In genomic region chr13:71712988-71713653, GRCh38 we compare ENCODE assay signal across 13 cellular contexts.
DNase-seq lines count a peak whose midpoint lies in the region; ATAC-seq, FAIRE-seq and TF ChIP-seq lines count a peak whose summit lies in the region.
"Had no signal": no experiment of that assay in that cellular context is flagged by ENCODE, and none has a peak within 500 bp of the region (broad histone marks: within the 10 kb centered on the region; RNA-seq: fewer than 3 reads in every experiment).

No MANE protein-coding gene starts in this region.

- no peak for TF ChIP-seq CTCF in mesothelial cell of epicardium (IDR thresholded peaks at IDR 0.05; ENCODE audit: unreplicated experiment)

- DNase-seq in ELF-1 (ENCODE audit: low read depth, low spot score) (peak; percentile 59), M059J (ENCODE audit: low read depth) (peak; percentile 0), brain pericyte (ENCODE audit: low read depth, low spot score) (peak; percentile 46), mesothelial cell of epicardium (ENCODE audit: low spot score in 2 of 2, unreplicated experiment in 2 of 2) (no peak), GM12891 (ENCODE audit: insufficient read length, low spot score) (no peak)
- DNase-seq in T-helper 2 cell treated with Interferon-gamma antibody and Interleukin-4, amounts not matched to agents 5 μg/mL and 100 μg/mL, for 36 hours (ENCODE audit: low spot score), result no peak
- DNase-seq: body of pancreas; C1 segment of cervical spinal cord; kidney glomerular epithelial cell; NCI-H2029 treated with DMSO at 0.1 percent for 48 hours; stimulated activated naive CD4-positive, alpha-beta T cell treated with Interleukin-2 at 50 U/mL for 16 hours had no signal

- no peaks in the 10 kb centered on the region for H3K27me3 Mint-ChIP-seq in mesothelial cell of epicardium (ENCODE audit: low read depth)
- H3K27me3 Mint-ChIP-seq in T-helper 2 cell treated with Interferon-gamma antibody and Interleukin-4, amounts not matched to agents 5 μg/mL and 100 μg/mL, for 36 hours (ENCODE audit: low read depth), result no peaks in the 10 kb centered on the region

- ATAC-seq in HG03108 (IDR thresholded peaks at IDR 0.05; ENCODE audit: unreplicated experiment), result no peak
- no peak for ATAC-seq in HG02642 (IDR thresholded peaks at IDR 0.05; ENCODE audit: poor library complexity, unreplicated experiment)
- ATAC-seq: body of pancreas had no signal

- peaks cover 6% of the 10 kb centered on the region for H3K9me3 Mint-ChIP-seq in mesothelial cell of epicardium
- no peaks in the 10 kb centered on the region for H3K9me3 Mint-ChIP-seq in T-helper 2 cell treated with Interferon-gamma antibody and Interleukin-4, amounts not matched to agents 5 μg/mL and 100 μg/mL, for 36 hours

- peaks cover 8% of the 10 kb centered on the region for H3K36me3 Mint-ChIP-seq in mesothelial cell of epicardium
- H3K36me3 Mint-ChIP-seq in T-helper 2 cell treated with Interferon-gamma antibody and Interleukin-4, amounts not matched to agents 5 μg/mL and 100 μg/mL, for 36 hours (ENCODE audit: low read depth), result no peaks in the 10 kb centered on the region

- H3K4me3 Mint-ChIP-seq in mesothelial cell of epicardium, result peak overlapping the region; percentile 53
- no peak overlapping the region for H3K4me3 Mint-ChIP-seq in T-helper 2 cell treated with Interferon-gamma antibody and Interleukin-4, amounts not matched to agents 5 μg/mL and 100 μg/mL, for 36 hours

- H3K27ac Mint-ChIP-seq in mesothelial cell of epicardium, result peak overlapping the region; percentile 99
- no peak overlapping the region for H3K27ac Mint-ChIP-seq in T-helper 2 cell treated with Interferon-gamma antibody and Interleukin-4, amounts not matched to agents 5 μg/mL and 100 μg/mL, for 36 hours

- H3K4me1 Mint-ChIP-seq in mesothelial cell of epicardium, result peaks cover 21% of the 10 kb centered on the region
- H3K4me1 Mint-ChIP-seq in T-helper 2 cell treated with Interferon-gamma antibody and Interleukin-4, amounts not matched to agents 5 μg/mL and 100 μg/mL, for 36 hours (ENCODE audit: low read depth), result no peaks in the 10 kb centered on the region

- no peak for FAIRE-seq in GM12891 (lab: Jason Lieb, UNC)

- TF ChIP-seq POLR2A in GM12891 (IDR thresholded peaks at IDR 0.05; ENCODE audit: low read depth, low read length), result no peak

TF ChIP-seq in GM12891, 5 proteins besides CTCF, POLR2A, EP300 and RAD21:
- TF ChIP-seq POU2F2 (IDR thresholded peaks at IDR 0.05; ENCODE audit: low read depth, low read length), result no peak
- TF ChIP-seq SPI1 (IDR thresholded peaks at IDR 0.05; ENCODE audit: low read depth, low read length), result no peak
- no peak for TF ChIP-seq TAF1 (IDR thresholded peaks at IDR 0.05; ENCODE audit: low read depth, low read length)
- no peak for TF ChIP-seq PAX5 (IDR thresholded peaks at IDR 0.05; ENCODE audit: insufficient read depth, low read length, severe bottlenecking)
- TF ChIP-seq POLR2AphosphoS5 (IDR thresholded peaks at IDR 0.05; ENCODE audit: low read depth, low read length), result no peak

Comparison
In these comparisons a context has a peak if more than half of its experiments do, and no peak if none do; other contexts are left out.
1. DNase-seq: peak in ELF-1 (single experiment), M059J (single experiment) and brain pericyte (single experiment); none in mesothelial cell of epicardium (0 of 2), T-helper 2 cell treated with Interferon-gamma antibody and Interleukin-4, amounts not matched to agents 5 μg/mL and 100 μg/mL, for 36 hours (single experiment) and GM12891 (single experiment).